8 cellular contexts compared by ENCODE assay signal in the genomic region with DNA sequence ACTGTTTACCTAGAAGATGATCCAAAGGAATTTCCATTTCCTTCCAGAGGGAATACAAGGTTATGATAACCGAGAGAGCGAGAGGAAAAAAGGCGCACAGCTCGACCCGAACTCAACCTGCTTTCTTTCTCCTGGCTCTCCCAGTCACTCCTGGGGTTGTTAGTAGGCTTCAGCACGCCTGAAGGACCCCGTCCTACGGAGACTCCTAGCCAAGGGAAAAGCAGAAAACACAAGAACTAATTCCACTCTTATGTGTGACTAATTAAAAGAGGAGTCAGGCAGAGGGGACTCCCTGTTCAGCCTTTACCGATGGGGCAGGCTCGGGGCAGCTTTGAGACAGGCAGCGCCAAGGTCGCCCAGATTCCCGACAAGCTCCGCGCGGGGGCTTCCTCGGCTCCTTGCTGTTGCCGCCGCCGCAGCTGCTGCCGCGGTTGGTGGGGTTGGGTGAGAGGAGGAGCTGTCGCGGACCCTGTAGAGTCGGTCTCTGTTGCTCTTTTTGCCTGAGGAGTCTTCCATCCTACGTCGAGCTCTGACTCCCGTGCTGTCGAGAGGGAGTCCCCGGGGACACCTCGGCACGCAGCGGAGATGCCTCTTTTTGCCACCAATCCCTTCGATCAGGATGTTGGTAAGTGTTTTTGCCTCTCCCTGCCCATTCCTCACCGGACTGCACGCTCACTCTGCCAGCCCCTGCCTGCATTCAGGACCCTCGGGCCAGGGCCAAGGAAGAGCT. TPM values are rescaled to one million over a fixed set of nuclear protein-coding genes. Genes with fewer than 3 reads are reported as not detected.
DNase-seq lines count a peak whose midpoint lies in the region; ATAC-seq and TF ChIP-seq lines count a peak whose summit lies in the region.

A gene (plus strand): TSS at position 397 of the 730 bp plus-strand sequence. CDS start 189 bp downstream, at position 586.

- H3K4me1 Mint-ChIP-seq in activated naive CD4-positive, alpha-beta T cell treated with anti-CD3 and anti-CD28 coated beads, Interleukin-2, amount 50 U/mL, for 24 hours, result peaks cover 47% of the 10 kb centered on the region

- peak; percentile 92 for ATAC-seq in HG02623 (IDR thresholded peaks at IDR 0.05; ENCODE audit: unreplicated experiment)
- peak; percentile 96 for ATAC-seq in SK-N-SH treated with all-trans-retinoic acid at 6 μM for 48 hours
- peak; percentile 91 for ATAC-seq in omental fat pad (ENCODE audit: low FRiP score)

- DNase-seq in GM10266 (ENCODE audit: extremely low spot score), result peak; percentile 84
- peak; percentile 87 for DNase-seq in NCI-H1092 treated with DMSO at 0.1 percent for 48 hours (lab: John Stamatoyannopoulos, UW)
- DNase-seq in glomerular endothelial cell (ENCODE audit: extremely low read depth, low read depth, low spot score), result peak; percentile 92
- peak; percentile 62 for DNase-seq in omental fat pad (ENCODE audit: low spot score)

- peak within 1 kb of the TSS; percentile 99 for H3K4me3 Mint-ChIP-seq in activated naive CD4-positive, alpha-beta T cell treated with anti-CD3 and anti-CD28 coated beads, Interleukin-2, amount 50 U/mL, for 24 hours

- no peaks in the 10 kb centered on the region for H3K27me3 Mint-ChIP-seq in activated naive CD4-positive, alpha-beta T cell treated with anti-CD3 and anti-CD28 coated beads, Interleukin-2, amount 50 U/mL, for 24 hours

- no peaks in the 10 kb centered on the region for H3K9me3 Mint-ChIP-seq in activated naive CD4-positive, alpha-beta T cell treated with anti-CD3 and anti-CD28 coated beads, Interleukin-2, amount 50 U/mL, for 24 hours

- TF ChIP-seq CTCF in GM10266 (IDR thresholded peaks at IDR 0.05; ENCODE audit: control insufficient read depth, insufficient read depth, low read depth, missing control alignments) (no peak), omental fat pad (IDR thresholded peaks at IDR 0.05) (no peak)

- H3K27ac ChIP-seq in temporal lobe (ENCODE audit: low read depth, low read length), result peak within 1 kb of the TSS; percentile 96

- H3K27ac Mint-ChIP-seq in activated naive CD4-positive, alpha-beta T cell treated with anti-CD3 and anti-CD28 coated beads, Interleukin-2, amount 50 U/mL, for 24 hours, result peak within 1 kb of the TSS; percentile 100

- no peaks in the 10 kb centered on the region for H3K36me3 Mint-ChIP-seq in activated naive CD4-positive, alpha-beta T cell treated with anti-CD3 and anti-CD28 coated beads, Interleukin-2, amount 50 U/mL, for 24 hours

TF ChIP-seq in SK-N-SH treated with all-trans-retinoic acid at 6 μM for 48 hours, 23 proteins besides CTCF, POLR2A, EP300 and RAD21:
- TF ChIP-seq, protein P1, sequence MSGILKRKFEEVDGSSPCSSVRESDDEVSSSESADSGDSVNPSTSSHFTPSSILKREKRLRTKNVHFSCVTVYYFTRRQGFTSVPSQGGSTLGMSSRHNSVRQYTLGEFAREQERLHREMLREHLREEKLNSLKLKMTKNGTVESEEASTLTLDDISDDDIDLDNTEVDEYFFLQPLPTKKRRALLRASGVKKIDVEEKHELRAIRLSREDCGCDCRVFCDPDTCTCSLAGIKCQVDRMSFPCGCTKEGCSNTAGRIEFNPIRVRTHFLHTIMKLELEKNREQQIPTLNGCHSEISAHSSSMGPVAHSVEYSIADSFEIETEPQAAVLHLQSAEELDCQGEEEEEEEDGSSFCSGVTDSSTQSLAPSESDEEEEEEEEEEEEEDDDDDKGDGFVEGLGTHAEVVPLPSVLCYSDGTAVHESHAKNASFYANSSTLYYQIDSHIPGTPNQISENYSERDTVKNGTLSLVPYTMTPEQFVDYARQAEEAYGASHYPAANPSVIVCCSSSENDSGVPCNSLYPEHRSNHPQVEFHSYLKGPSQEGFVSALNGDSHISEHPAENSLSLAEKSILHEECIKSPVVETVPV (CRISPR knock-in tag; IDR thresholded peaks at IDR 0.05), result peak; percentile 31; the same call in 1 of the 2 replicates
- TF ChIP-seq CSDC2 (CRISPR knock-in tag; IDR thresholded peaks at IDR 0.05), result no peak

RNA-seq across cellular contexts. Expression of the gene that starts here (rescaled TPM):
- total RNA-seq in glomerular endothelial cell (22.2 and 23.3 TPM in 2 replicates), omental fat pad (10 to 100 TPM; 19.1 to 28.1 (median 22.1) TPM), temporal lobe (25.3 TPM)

Comparison
In these comparisons a context has a peak if more than half of its experiments do, and no peak if none do; other contexts are left out.
1. Peak in every context shown above with its lines: DNase-seq, ATAC-seq and H3K27ac ChIP-seq.